Comparison of ENCODE assay signal across 8 cellular contexts in the genomic region with DNA sequence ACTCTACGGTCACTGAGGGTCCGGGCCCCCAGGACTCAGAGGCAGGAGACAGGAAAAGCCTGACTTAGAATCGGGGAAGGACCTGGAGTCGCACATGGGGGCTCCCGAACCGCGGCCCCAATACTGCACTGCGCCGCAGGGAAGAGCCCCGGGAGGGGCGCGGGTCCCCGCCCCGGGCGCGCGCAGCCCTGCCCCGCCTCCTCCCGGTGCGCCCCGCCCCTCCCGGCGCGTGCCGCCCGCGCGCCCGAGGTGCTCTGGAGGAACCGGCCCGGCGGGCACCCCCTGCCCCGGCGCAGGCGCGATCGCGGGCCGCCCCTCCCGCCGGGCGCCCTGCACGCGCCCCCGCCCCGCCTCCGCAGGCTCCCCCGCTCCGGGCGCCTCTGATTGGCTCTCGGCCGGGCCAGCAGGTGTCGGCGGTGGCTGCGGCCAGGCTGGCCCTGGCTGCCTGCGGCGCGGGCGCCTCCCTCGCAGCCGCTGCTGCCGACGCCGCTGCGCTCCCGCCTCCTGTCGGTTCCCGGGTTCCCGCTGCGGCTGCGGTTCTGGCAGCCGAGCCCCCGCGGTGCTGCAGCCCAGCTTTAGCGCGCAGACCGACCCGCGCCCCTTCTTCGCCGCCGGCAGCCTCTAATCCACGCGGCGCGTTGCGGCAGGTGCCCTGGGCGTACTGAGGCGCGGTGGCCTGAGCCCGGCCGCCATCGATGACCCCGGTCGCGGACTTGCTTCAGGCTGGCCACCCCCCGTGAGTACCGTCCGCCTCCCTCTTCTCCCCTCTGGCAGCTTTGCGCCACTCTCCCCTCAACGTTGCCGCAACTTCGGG. TPM values are rescaled to one million over a fixed set of nuclear protein-coding genes. Genes with fewer than 3 reads are reported as not detected.
A peak's percentile ranks its signal among the peaks of the same experiment; 100 is the strongest.
DNase-seq lines count a peak whose midpoint lies in the region; ATAC-seq and TF ChIP-seq lines count a peak whose summit lies in the region.

MYRIP (plus strand) TSS at position 429 of the 814 bp plus-strand sequence. CDS start 91,208 bp downstream, outside the sequence.

- in situ Hi-C loops in Caki2 (cut with HindIII; ENCODE audit: low pct_unique_long_range_greater_than_20kb, low sequenced_read_pairs), result no loop called here

- TF ChIP-seq CTCF in left lung (IDR thresholded peaks at IDR 0.05), result no peak

- H3K27ac ChIP-seq in left lung, result no peak within 1 kb of the TSS

- intact Hi-C loops in left lung (cut with DNase I), result no loop called here

- peak within 1 kb of the TSS; percentile 34 to 41 for H3K4me3 ChIP-seq in left lung

- H3K4me1 Mint-ChIP-seq in central memory CD8-positive, alpha-beta T cell, result peaks cover 18% of the 10 kb centered on the region

- H3K9me3 Mint-ChIP-seq in central memory CD8-positive, alpha-beta T cell, result no peaks in the 10 kb centered on the region

- peaks cover 8 to 12% of the 10 kb centered on the region in 2 donors for H3K4me1 ChIP-seq in left lung

- DNase-seq in Caki2 (ENCODE audit: low read depth), result peak; percentile 55
- DNase-seq in NOMO-1 (lab: John Stamatoyannopoulos, UW; ENCODE audit: unreplicated experiment in 2 of 2), result peak; percentile 13 to 24
- no peak for DNase-seq in central memory CD8-positive, alpha-beta T cell (ENCODE audit: low spot score in 2 of 2)
- DNase-seq in left lung, result peak; percentile 49 to 88
- peak; percentile 5 for DNase-seq in stimulated activated naive CD8-positive, alpha-beta T cell treated with anti-CD3 and anti-CD28 coated beads, Interleukin-15, Interleukin-2, amounts not matched to agents 100 U/mL and 50 U/mL, for 24 hours
- DNase-seq in hepatic stellate cell (ENCODE audit: low spot score), result no peak

- peaks cover 36 to 71% of the 10 kb centered on the region in 2 donors for H3K27me3 ChIP-seq in left lung

- peak within 1 kb of the TSS; percentile 63 for H3K4me3 Mint-ChIP-seq in central memory CD8-positive, alpha-beta T cell

- H3K9me3 ChIP-seq in left lung, result no peaks in the 10 kb centered on the region

- no peaks in the 10 kb centered on the region for H3K36me3 Mint-ChIP-seq in central memory CD8-positive, alpha-beta T cell (ENCODE audit: insufficient read depth)

- peaks cover 85% of the 10 kb centered on the region for H3K27me3 Mint-ChIP-seq in central memory CD8-positive, alpha-beta T cell

- no peak within 1 kb of the TSS for H3K27ac Mint-ChIP-seq in central memory CD8-positive, alpha-beta T cell (ENCODE audit: low read depth)

- ATAC-seq in GM19351 (IDR thresholded peaks at IDR 0.05; ENCODE audit: unreplicated experiment) (peak; percentile 79), HG03457 (IDR thresholded peaks at IDR 0.05; ENCODE audit: unreplicated experiment) (peak; percentile 76), left lung (peak; percentile 95)
- ATAC-seq in central memory CD8-positive, alpha-beta T cell (replicated peaks; ENCODE audit: extremely low read depth, poor library complexity, severe bottlenecking), result no peak
- peak; percentile 56 for ATAC-seq in stimulated activated naive CD8-positive, alpha-beta T cell treated with anti-CD3 and anti-CD28 coated beads, Interleukin-15, Interleukin-2, amounts not matched to agents 100 U/mL and 50 U/mL, for 24 hours

- H3K36me3 ChIP-seq in left lung, result no peaks in the 10 kb centered on the region

RNA-seq across cellular contexts. Expression of gene MYRIP, which starts in this region (rescaled TPM):
- total RNA-seq in Caki2 (2014; rRNA removed; shearing (Covaris generic); ENCODE audit: low replicate concordance), result 0.07 and 1.5 TPM in 2 replicates
- total RNA-seq in left lung, result 1 to 10 TPM in 1 of 2 donors, under 1 TPM in 1; 0.87 to 1.9 TPM

Comparison
In these comparisons a context has a peak if more than half of its experiments do, and no peak if none do; other contexts are left out.
1. DNase-seq: peak in Caki2 (single experiment), NOMO-1 (2 of 2), left lung (2 of 2) and stimulated activated naive CD8-positive, alpha-beta T cell treated with anti-CD3 and anti-CD28 coated beads, Interleukin-15, Interleukin-2, amounts not matched to agents 100 U/mL and 50 U/mL, for 24 hours (single experiment); none in central memory CD8-positive, alpha-beta T cell (0 of 2) and hepatic stellate cell (single experiment).